ENCODE assay signal across 8 cellular contexts in the genomic region with DNA sequence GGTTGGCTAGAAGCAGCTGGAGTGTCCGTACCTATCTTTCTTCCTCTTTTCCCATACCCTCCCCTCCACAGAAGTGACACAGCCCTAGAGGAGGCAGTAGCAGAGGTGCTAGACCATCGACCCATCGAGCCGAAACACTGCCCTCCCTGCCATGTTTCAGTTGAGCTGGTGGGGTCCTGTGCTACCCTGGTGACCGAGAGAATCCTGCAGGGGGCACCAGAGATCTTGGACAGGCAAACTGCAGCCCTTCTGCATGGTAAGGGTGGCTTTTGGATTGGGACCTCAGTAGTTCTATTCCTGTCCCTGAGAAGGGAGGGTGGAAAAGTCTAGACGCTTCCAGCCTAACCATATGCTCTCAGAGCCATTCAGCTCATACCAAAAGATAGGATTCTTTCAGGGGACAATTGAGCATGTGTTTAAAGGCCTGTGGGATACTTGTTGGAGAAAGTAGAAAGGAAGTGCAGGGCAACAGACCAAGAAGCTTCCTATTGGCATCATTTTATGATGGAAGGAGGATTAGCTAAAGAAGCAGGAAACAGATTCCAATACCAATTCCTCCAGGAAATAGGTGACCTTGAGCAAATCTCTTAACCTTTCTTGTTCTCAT. TPM values are rescaled to one million over a fixed set of nuclear protein-coding genes. Genes with fewer than 3 reads are reported as not detected.
DNase-seq lines count a peak whose midpoint lies in the region; ATAC-seq and TF ChIP-seq lines count a peak whose summit lies in the region.

No MANE protein-coding gene starts in this region.

- no peaks in the 10 kb centered on the region for H4K20me1 ChIP-seq in PC-9 (ENCODE audit: insufficient read depth)
- no peaks in the 10 kb centered on the region for H4K20me1 ChIP-seq in neural cell (ENCODE audit: insufficient read depth)

- 0 out of 2 replicates have a peak, but pooled peaks cover 4% of the 10 kb centered on the region for H3F3A ChIP-seq in PC-9 (ENCODE audit: insufficient read depth, low read depth)
- H3F3A ChIP-seq in neural cell (ENCODE audit: insufficient read depth, low read length, poor library complexity, severe bottlenecking): no peaks in the 10 kb centered on the region

- H3K27ac Mint-ChIP-seq in Calu3 (ENCODE audit: unreplicated experiment): no peak overlapping the region
- peak overlapping the region; percentile 67 for H3K27ac Mint-ChIP-seq in stimulated activated naive CD8-positive, alpha-beta T cell treated with anti-CD3 and anti-CD28 coated beads, Interleukin-15, Interleukin-2, amounts not matched to agents 100 ng/mL and 50 ng/mL, for 24 hours

- POLR2A ChIA-PET in PC-9 (lab: Charles Lee; ENCODE audit: unreplicated experiment): interaction anchor here (0.5 kb wide), 1 partner anchor 327 kb away, joined by 8 read pairs; a partner anchor contains a TSS

- H3K4me1 Mint-ChIP-seq in Calu3 (ENCODE audit: low read depth, unreplicated experiment): no peaks in the 10 kb centered on the region
- peaks cover 4% of the 10 kb centered on the region for H3K4me1 Mint-ChIP-seq in stimulated activated naive CD8-positive, alpha-beta T cell treated with anti-CD3 and anti-CD28 coated beads, Interleukin-15, Interleukin-2, amounts not matched to agents 100 ng/mL and 50 ng/mL, for 24 hours (ENCODE audit: low read depth)

- CTCF ChIA-PET in Calu3 (lab: Charles Lee): interaction anchor here (0.6 to 1.6 kb wide), 7 partner anchors 18 to 104 kb away, joined by 3 to 14 read pairs (median 5); a partner anchor contains a TSS
- CTCF ChIA-PET in PC-9 (lab: Charles Lee): interaction anchor here (0.5 to 1.3 kb wide), 5 partner anchors 24 to 131 kb away, joined by 3 to 15 read pairs (median 3); no protein-coding TSS in a partner anchor

- no peaks in the 10 kb centered on the region for H3K79me2 ChIP-seq in PC-9 (ENCODE audit: low read depth)
- no peaks in the 10 kb centered on the region for H3K79me2 ChIP-seq in neural cell (replicated peaks; ENCODE audit: insufficient read depth, low read length)

- TF ChIP-seq CTCF in Calu3 (IDR thresholded peaks at IDR 0.05; ENCODE audit: unreplicated experiment) (peak; percentile 69), PC-9 (conservative IDR thresholded peaks at IDR 0.05) (peak; percentile 79), neural cell (IDR thresholded peaks at IDR 0.05; ENCODE audit: poor library complexity, severe bottlenecking) (peak; percentile 69)

- intact Hi-C loops in Calu3 (cut with micrococcal nuclease; ENCODE audit: unreplicated experiment): loop anchor here (2.0 kb wide), 1 partner anchor 132 kb away; a partner anchor contains a TSS
- intact Hi-C loops in PC-9 (cut with micrococcal nuclease; ENCODE audit: unreplicated experiment): loop anchor here (1.0 to 2.0 kb wide), 2 partner anchors 24 to 132 kb away; a partner anchor contains a TSS

- ATAC-seq in GM18517 (IDR thresholded peaks at IDR 0.05; ENCODE audit: unreplicated experiment): no peak

- no peak overlapping the region for H2AFZ ChIP-seq in PC-9
- H2AFZ ChIP-seq in neural cell (ENCODE audit: low read depth, low read length): no peak overlapping the region

- peak; percentile 70 for TF ChIP-seq RAD21 in neural cell (conservative IDR thresholded peaks at IDR 0.05)

- H3K4me3 ChIP-seq in PC-9 (no peak overlapping the region), neural cell (ENCODE audit: low read length) (no peak overlapping the region)

- H3K36me3 Mint-ChIP-seq in Calu3 (ENCODE audit: insufficient read depth, unreplicated experiment): peaks cover 10% of the 10 kb centered on the region
- H3K36me3 Mint-ChIP-seq in stimulated activated naive CD8-positive, alpha-beta T cell treated with anti-CD3 and anti-CD28 coated beads, Interleukin-15, Interleukin-2, amounts not matched to agents 100 ng/mL and 50 ng/mL, for 24 hours (ENCODE audit: low read depth): peaks cover 32% of the 10 kb centered on the region

- H3K4me1 ChIP-seq in PC-9 (replicated peaks; ENCODE audit: insufficient read depth): no peaks in the 10 kb centered on the region

- no peaks in the 10 kb centered on the region for H3K9me2 ChIP-seq in PC-9 (ENCODE audit: insufficient read depth)
- H3K9me2 ChIP-seq in neural cell (ENCODE audit: insufficient read depth, low read length): no peaks in the 10 kb centered on the region

- BruUV-seq in Calu3 (replicated peaks; lab: Mats Ljungman, UMichigan) (no TSS peak), PC-9 (replicated peaks; lab: Mats Ljungman, UMichigan) (no TSS peak)

- H3K27me3 ChIP-seq in PC-9 (ENCODE audit: insufficient read depth, low read depth): no peaks in the 10 kb centered on the region
- no peaks in the 10 kb centered on the region for H3K27me3 ChIP-seq in neural cell (ENCODE audit: insufficient read depth, low read depth, low read length)

- TF ChIP-seq EP300 in neural cell (conservative IDR thresholded peaks at IDR 0.05; ENCODE audit: poor library complexity, severe bottlenecking): no peak

- no peaks in the 10 kb centered on the region for H3K9me3 ChIP-seq in PC-9 (ENCODE audit: insufficient read depth, low read depth)
- H3K9me3 ChIP-seq in neural cell (ENCODE audit: low read length): no peaks in the 10 kb centered on the region

- peak; percentile 83 for DNase-seq in Calu3
- peak in 70 of 76 experiments; percentile 16 to 83 (median 64) for DNase-seq in HUDEP-2 (lab: John Stamatoyannopoulos, UW; ENCODE audit: unreplicated experiment in 76 of 76)
- peak in 1 of 2 experiments; percentile 62 for DNase-seq in PC-9
- peak; percentile 85 to 88 for DNase-seq in activated T-cell treated with anti-CD3 and anti-CD28 coated beads, Interleukin-2, amount 50 U/mL, for 48 hours
- DNase-seq in fibroblast of peridontal ligament (ENCODE audit: extremely low read depth): peak; percentile 68

- H3K27ac ChIP-seq in PC-9 (no peak overlapping the region), neural cell (ENCODE audit: low read length) (no peak overlapping the region)

- no peaks in the 10 kb centered on the region for H3K27me3 Mint-ChIP-seq in Calu3 (ENCODE audit: unreplicated experiment)
- H3K27me3 Mint-ChIP-seq in stimulated activated naive CD8-positive, alpha-beta T cell treated with anti-CD3 and anti-CD28 coated beads, Interleukin-15, Interleukin-2, amounts not matched to agents 100 ng/mL and 50 ng/mL, for 24 hours: no peaks in the 10 kb centered on the region

- no peak overlapping the region for H3K9ac ChIP-seq in neural cell (ENCODE audit: low read length)

- H3K4me2 ChIP-seq in PC-9 (no peak overlapping the region), neural cell (ENCODE audit: low read length) (no peak overlapping the region)

- H3K4me3 Mint-ChIP-seq in Calu3 (ENCODE audit: low read depth, unreplicated experiment): no peak overlapping the region
- peak overlapping the region; percentile 43 for H3K4me3 Mint-ChIP-seq in stimulated activated naive CD8-positive, alpha-beta T cell treated with anti-CD3 and anti-CD28 coated beads, Interleukin-15, Interleukin-2, amounts not matched to agents 100 ng/mL and 50 ng/mL, for 24 hours

- H3K9me3 Mint-ChIP-seq in Calu3 (ENCODE audit: low read depth, unreplicated experiment): no peaks in the 10 kb centered on the region
- H3K9me3 Mint-ChIP-seq in stimulated activated naive CD8-positive, alpha-beta T cell treated with anti-CD3 and anti-CD28 coated beads, Interleukin-15, Interleukin-2, amounts not matched to agents 100 ng/mL and 50 ng/mL, for 24 hours: no peaks in the 10 kb centered on the region

- H3K36me3 ChIP-seq in PC-9 (ENCODE audit: low read depth): peaks cover 6% of the 10 kb centered on the region; the same call in 1 of the 2 replicates
- H3K36me3 ChIP-seq in neural cell (ENCODE audit: insufficient read depth, low read length): no peaks in the 10 kb centered on the region

TF ChIP-seq in neural cell, 6 proteins besides CTCF, POLR2A, EP300 and RAD21 (continues in another document):
- TF ChIP-seq, protein P1, sequence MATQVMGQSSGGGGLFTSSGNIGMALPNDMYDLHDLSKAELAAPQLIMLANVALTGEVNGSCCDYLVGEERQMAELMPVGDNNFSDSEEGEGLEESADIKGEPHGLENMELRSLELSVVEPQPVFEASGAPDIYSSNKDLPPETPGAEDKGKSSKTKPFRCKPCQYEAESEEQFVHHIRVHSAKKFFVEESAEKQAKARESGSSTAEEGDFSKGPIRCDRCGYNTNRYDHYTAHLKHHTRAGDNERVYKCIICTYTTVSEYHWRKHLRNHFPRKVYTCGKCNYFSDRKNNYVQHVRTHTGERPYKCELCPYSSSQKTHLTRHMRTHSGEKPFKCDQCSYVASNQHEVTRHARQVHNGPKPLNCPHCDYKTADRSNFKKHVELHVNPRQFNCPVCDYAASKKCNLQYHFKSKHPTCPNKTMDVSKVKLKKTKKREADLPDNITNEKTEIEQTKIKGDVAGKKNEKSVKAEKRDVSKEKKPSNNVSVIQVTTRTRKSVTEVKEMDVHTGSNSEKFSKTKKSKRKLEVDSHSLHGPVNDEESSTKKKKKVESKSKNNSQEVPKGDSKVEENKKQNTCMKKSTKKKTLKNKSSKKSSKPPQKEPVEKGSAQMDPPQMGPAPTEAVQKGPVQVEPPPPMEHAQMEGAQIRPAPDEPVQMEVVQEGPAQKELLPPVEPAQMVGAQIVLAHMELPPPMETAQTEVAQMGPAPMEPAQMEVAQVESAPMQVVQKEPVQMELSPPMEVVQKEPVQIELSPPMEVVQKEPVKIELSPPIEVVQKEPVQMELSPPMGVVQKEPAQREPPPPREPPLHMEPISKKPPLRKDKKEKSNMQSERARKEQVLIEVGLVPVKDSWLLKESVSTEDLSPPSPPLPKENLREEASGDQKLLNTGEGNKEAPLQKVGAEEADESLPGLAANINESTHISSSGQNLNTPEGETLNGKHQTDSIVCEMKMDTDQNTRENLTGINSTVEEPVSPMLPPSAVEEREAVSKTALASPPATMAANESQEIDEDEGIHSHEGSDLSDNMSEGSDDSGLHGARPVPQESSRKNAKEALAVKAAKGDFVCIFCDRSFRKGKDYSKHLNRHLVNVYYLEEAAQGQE (IDR thresholded peaks at IDR 0.05; ENCODE audit: borderline replicate concordance): no peak
- TF ChIP-seq MXI1 (conservative IDR thresholded peaks at IDR 0.05; ENCODE audit: poor library complexity, severe bottlenecking): no peak
- peak; percentile 77 for TF ChIP-seq SMC3 (conservative IDR thresholded peaks at IDR 0.05; ENCODE audit: poor library complexity)
- no peak for TF ChIP-seq TAF1 (IDR thresholded peaks at IDR 0.05; ENCODE audit: low read depth)

RNA-seq across cellular contexts. Expression of a gene that starts 11.7 kb away (rescaled TPM):
- total RNA-seq in Calu3 (2022) (1.2 and 2.4 TPM in 2 replicates), PC-9 (2021) (3.0 and 3.6 TPM in 2 replicates)
- polyA plus RNA-seq in neural cell: 0.16 and 0.33 TPM in 2 replicates
- polyA minus RNA-seq in neural cell: 0.23 and 0.24 TPM in 2 replicates

RNA-seq across cellular contexts. Expression of a gene that starts 16.4 kb away (rescaled TPM):
- total RNA-seq in Calu3 (2022) (15.9 and 16.0 TPM in 2 replicates), PC-9 (2021) (26.6 and 30.7 TPM in 2 replicates)
- polyA plus RNA-seq in neural cell: 25.7 and 32.2 TPM in 2 replicates
- polyA minus RNA-seq in neural cell: 32.1 and 42.3 TPM in 2 replicates

RNA-seq across cellular contexts. Expression of a gene that starts 17.9 kb away (rescaled TPM):
- total RNA-seq in Calu3 (2022): 17.2 and 17.6 TPM in 2 replicates
- 15.6 and 17.6 TPM in 2 replicates for total RNA-seq in PC-9 (2021)
- 16.1 and 25.2 TPM in 2 replicates for polyA plus RNA-seq in neural cell
- polyA minus RNA-seq in neural cell: 23.4 and 28.0 TPM in 2 replicates

RNA-seq across cellular contexts. Expression of a gene that starts 22.9 kb away (rescaled TPM):
- total RNA-seq in Calu3 (2022) (8.5 and 9.5 TPM in 2 replicates), PC-9 (2021) (1.8 and 2.3 TPM in 2 replicates)
- polyA plus RNA-seq in neural cell: 0.87 and 1.2 TPM in 2 replicates
- polyA minus RNA-seq in neural cell: 2.2 and 2.9 TPM in 2 replicates

RNA-seq across cellular contexts. Expression of a gene that starts 34.8 kb away (rescaled TPM):
- total RNA-seq in Calu3 (2022) (103 and 110 TPM in 2 replicates), PC-9 (2021) (59.4 and 62.8 TPM in 2 replicates)
- 102 and 107 TPM in 2 replicates for polyA plus RNA-seq in neural cell
- 61.6 and 63.4 TPM in 2 replicates for polyA minus RNA-seq in neural cell
